In genomic region chr1:182676321-182676720, GRCh38 we compare ENCODE assay signal across 19 cellular contexts. TPM values are rescaled to one million over a fixed set of nuclear protein-coding genes. Genes with fewer than 3 reads are reported as not detected.
"Had no signal": no experiment of that assay in that cellular context is flagged by ENCODE, and none has a peak within 500 bp of the region (broad histone marks: within the 10 kb centered on the region; RNA-seq: fewer than 3 reads in every experiment).

No MANE protein-coding gene starts in this region.

- H3K4me3 ChIP-seq: ascending aorta, cardiac muscle cell, colonic mucosa, gastroesophageal sphincter had no signal

- H3K9me3 Mint-ChIP-seq: activated naive CD8-positive, alpha-beta T cell treated with anti-CD3 and anti-CD28 coated beads, Interleukin-2, amount 50 U/mL, for 24 hours; nephron progenitor cell; type B pancreatic cell had no signal

- H3K36me3 Mint-ChIP-seq: type B pancreatic cell had no signal

- ATAC-seq: activated naive CD8-positive, alpha-beta T cell treated with anti-CD3 and anti-CD28 coated beads, Interleukin-2, amount 50 U/mL, for 24 hours; gastroesophageal sphincter; left cardiac atrium had no signal

- H3K9me3 ChIP-seq: ascending aorta, colonic mucosa, gastroesophageal sphincter had no signal

- H3K27me3 ChIP-seq: ascending aorta, cardiac muscle cell, colonic mucosa, gastroesophageal sphincter had no signal

- H3K4me3 Mint-ChIP-seq: activated naive CD8-positive, alpha-beta T cell treated with anti-CD3 and anti-CD28 coated beads, Interleukin-2, amount 50 U/mL, for 24 hours; nephron progenitor cell; type B pancreatic cell had no signal

- H3K27ac ChIP-seq: ascending aorta, cardiac muscle cell, colonic mucosa had no signal

- DNase-seq: activated CD4-positive, alpha-beta T cell treated with anti-CD3 and anti-CD28 coated beads for 4 hours; activated naive CD4-positive, alpha-beta T cell treated with Interleukin-2 at 50 U/mL for 16 hours; activated naive CD8-positive, alpha-beta T cell treated with anti-CD3 and anti-CD28 coated beads, Interleukin-2, amount 50 U/mL, for 24 hours; colonic mucosa; effector CD4-positive, alpha-beta T cell; hippocampal formation; left cardiac atrium; mammary epithelial cell; nephron progenitor cell; stimulated activated CD4-positive, alpha-beta T cell treated with anti-CD3 and anti-CD28 coated beads, Interleukin-12 subunit alpha, Interleukin-12 subunit beta, amount 100 ng/mL, for 4 hours; stimulated activated naive CD4-positive, alpha-beta T cell had no signal

- H3K4me1 ChIP-seq: colonic mucosa had no signal

- H3K36me3 ChIP-seq: ascending aorta, cardiac muscle cell, colonic mucosa, gastroesophageal sphincter had no signal

- H3K27ac Mint-ChIP-seq: activated naive CD8-positive, alpha-beta T cell treated with anti-CD3 and anti-CD28 coated beads, Interleukin-2, amount 50 U/mL, for 24 hours; nephron progenitor cell; type B pancreatic cell had no signal

RNA-seq across cellular contexts. Expression of gene RGS8, which starts 8.1 kb away (rescaled TPM):
- total RNA-seq: ascending aorta; colonic mucosa; fibroblast of lung; gastroesophageal sphincter; mammary epithelial cell; osteocyte; pulmonary artery endothelial cell; T-helper 1 cell treated with Interleukin-12 subunit alpha and Interleukin-12 subunit beta and Interleukin-4 antibody, amounts not matched to agents 30 ng/mL and 1 ng/mL, for 36 hours had no signal
- polyA plus RNA-seq: cardiac muscle cell, fibroblast of lung, mammary epithelial cell had no signal
